In the genomic region with DNA sequence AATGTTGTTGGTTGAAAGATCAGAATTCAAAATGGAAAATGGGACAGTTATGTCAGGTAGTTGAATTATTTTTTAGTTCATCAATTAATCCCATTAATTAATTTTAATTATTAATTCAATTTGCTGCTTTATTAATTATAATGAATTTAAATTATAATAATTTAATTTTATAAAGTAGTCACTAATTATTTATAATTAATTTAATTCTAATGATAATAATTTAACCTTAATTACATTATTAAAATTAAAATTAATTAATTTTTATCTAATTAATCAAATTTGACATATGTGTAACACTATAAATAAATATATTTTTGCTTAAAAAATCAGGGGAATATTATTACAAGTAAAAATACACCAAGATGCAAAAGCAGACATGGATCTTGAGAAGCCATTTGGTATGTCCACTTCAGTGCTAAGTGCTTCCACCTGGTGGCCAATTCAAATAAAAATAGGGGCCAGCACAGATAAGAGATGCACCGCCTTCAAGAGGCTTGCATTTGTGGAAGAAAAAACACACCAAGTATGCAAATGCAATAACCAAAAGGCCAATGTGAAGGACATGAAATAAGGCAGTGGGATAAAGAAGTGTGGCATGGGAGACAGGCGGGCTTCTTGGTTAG, we compare ENCODE assay signal across 8 cellular contexts.
DNase-seq lines count a peak whose midpoint lies in the region; FAIRE-seq and TF ChIP-seq lines count a peak whose summit lies in the region.

No MANE protein-coding gene starts in this region.

- H3K9me3 Mint-ChIP-seq in activated CD4-positive, alpha-beta T cell treated with anti-CD3 and anti-CD28 coated beads, Interleukin-2, amount 10 ng/mL, durations not matched to agents 7 days and 5 days = no peaks in the 10 kb centered on the region
- no peaks in the 10 kb centered on the region for H3K9me3 Mint-ChIP-seq in osteocyte (ENCODE audit: unreplicated experiment)

- no peak overlapping the region for H4K8ac ChIP-seq in neuronal stem cell (ENCODE audit: low read depth, low read length)

- H3K14ac ChIP-seq in neuronal stem cell (ENCODE audit: low read length) = no peak overlapping the region

- H3K27ac ChIP-seq in endothelial cell of umbilical vein (ENCODE audit: insufficient read depth, low read depth, low read length) = no peak overlapping the region
- no peak overlapping the region for H3K27ac ChIP-seq in neuronal stem cell (replicated peaks; ENCODE audit: low read length)

- H3K79me1 ChIP-seq in neuronal stem cell (ENCODE audit: low read depth, low read length) = no peaks in the 10 kb centered on the region

- no peak for TF ChIP-seq POLR2A in endothelial cell of umbilical vein (IDR thresholded peaks at IDR 0.05; ENCODE audit: low read depth, low read length)

- no peak overlapping the region for H3K9ac ChIP-seq in endothelial cell of umbilical vein (replicated peaks; ENCODE audit: extremely low read depth, insufficient read depth, low read length)
- H3K9ac ChIP-seq in neuronal stem cell (ENCODE audit: low read depth, low read length, poor library complexity) = no peak overlapping the region

- peak; percentile 47 to 49 for TF ChIP-seq CTCF in endothelial cell of umbilical vein (IDR thresholded peaks at IDR 0.05; ENCODE audit: extremely low read depth in 1 of 2, insufficient read depth in 1 of 2, low read depth in 1 of 2, low read length in 2 of 2)
- TF ChIP-seq CTCF in osteocyte (IDR thresholded peaks at IDR 0.05) = peak; percentile 61

- H2BK120ac ChIP-seq in neuronal stem cell (ENCODE audit: low read depth, low read length) = no peak overlapping the region

- no peaks in the 10 kb centered on the region for H4K20me1 ChIP-seq in endothelial cell of umbilical vein (replicated peaks; ENCODE audit: control insufficient read depth, extremely low read depth, insufficient read depth, low read length)

- dilution Hi-C loops in endothelial cell of umbilical vein (cut with MboI; ENCODE audit: extremely low pct_ligation_motif_present, low sequenced_read_pairs) = no loop called here

- no peak overlapping the region for H3K23ac ChIP-seq in neuronal stem cell (ENCODE audit: low read depth, low read length, poor library complexity)

- intact Hi-C loops in endothelial cell of umbilical vein (cut with micrococcal nuclease) = loop anchor here (1.0 to 5.0 kb wide), 3 partner anchors 59 to 137 kb away; no protein-coding TSS in a partner anchor

- no peak overlapping the region for H2BK15ac ChIP-seq in neuronal stem cell (ENCODE audit: low read length)

- no TSS peak for BruUV-seq in endothelial cell of umbilical vein (replicated peaks; lab: Mats Ljungman, UMichigan)

- H3K36me3 Mint-ChIP-seq in activated CD4-positive, alpha-beta T cell treated with anti-CD3 and anti-CD28 coated beads, Interleukin-2, amount 10 ng/mL, durations not matched to agents 7 days and 5 days (ENCODE audit: low read depth) = peaks cover 64% of the 10 kb centered on the region
- peaks cover 6% of the 10 kb centered on the region for H3K36me3 Mint-ChIP-seq in osteocyte (ENCODE audit: unreplicated experiment)

- H3K4me2 ChIP-seq in endothelial cell of umbilical vein (ENCODE audit: insufficient read depth, low read length) = no peak overlapping the region
- H3K4me2 ChIP-seq in neuronal stem cell (ENCODE audit: insufficient read depth, low read length, poor library complexity, severe bottlenecking) = no peak overlapping the region

- no peaks in the 10 kb centered on the region for H3K27me3 Mint-ChIP-seq in activated CD4-positive, alpha-beta T cell treated with anti-CD3 and anti-CD28 coated beads, Interleukin-2, amount 10 ng/mL, durations not matched to agents 7 days and 5 days
- no peaks in the 10 kb centered on the region for H3K27me3 Mint-ChIP-seq in osteocyte (ENCODE audit: unreplicated experiment)

- no peaks in the 10 kb centered on the region for H3K9me1 ChIP-seq in endothelial cell of umbilical vein (replicated peaks; ENCODE audit: control insufficient read depth, extremely low read depth, insufficient read depth, low read length)

- H3K27ac Mint-ChIP-seq in activated CD4-positive, alpha-beta T cell treated with anti-CD3 and anti-CD28 coated beads, Interleukin-2, amount 10 ng/mL, durations not matched to agents 7 days and 5 days = peak overlapping the region; percentile 84
- no peak overlapping the region for H3K27ac Mint-ChIP-seq in osteocyte (ENCODE audit: unreplicated experiment)

- H3K18ac ChIP-seq in neuronal stem cell (ENCODE audit: low read length) = no peak overlapping the region

- H3K4me1 ChIP-seq in endothelial cell of umbilical vein (ENCODE audit: control insufficient read depth, extremely low read depth, insufficient read depth, low read length) = peaks cover 18% of the 10 kb centered on the region
- H3K4me1 ChIP-seq in neuronal stem cell (ENCODE audit: control insufficient read depth in 2 of 2, insufficient read depth in 1 of 2, low read depth in 1 of 2, low read length in 2 of 2) = peaks cover 17 to 24% of the 10 kb centered on the region in 2 donors

- no peak overlapping the region for H2BK5ac ChIP-seq in neuronal stem cell (ENCODE audit: low read length)

- no peak for DNase-seq in activated CD4-positive, alpha-beta T cell treated with anti-CD3 and anti-CD28 coated beads, Interleukin-2, amount 10 ng/mL, durations not matched to agents 7 days and 5 days
- no peak for DNase-seq in activated CD4-positive, alpha-beta T cell treated with anti-CD3 and anti-CD28 coated beads, Interleukin-2, amount 50 U/mL, for 1 hour
- peak; percentile 64 to 70 for DNase-seq in Kasumi-1 (lab: John Stamatoyannopoulos, UW)
- DNase-seq in SKM-1 treated with dmso at 0.1 percent for 144 hours (lab: John Stamatoyannopoulos, UW; ENCODE audit: unreplicated experiment) = peak; percentile 60
- DNase-seq in endothelial cell of umbilical vein (ENCODE audit: low read depth, low spot score) = peak; percentile 67
- DNase-seq in osteocyte (ENCODE audit: extremely low spot score, unreplicated experiment) = no peak
- DNase-seq in T1000 (lab: John Stamatoyannopoulos, UW) = no peak
- DNase-seq in neuronal stem cell (ENCODE audit: low spot score) = no peak

- peaks cover 86% of the 10 kb centered on the region for H3K4me1 Mint-ChIP-seq in activated CD4-positive, alpha-beta T cell treated with anti-CD3 and anti-CD28 coated beads, Interleukin-2, amount 10 ng/mL, durations not matched to agents 7 days and 5 days
- H3K4me1 Mint-ChIP-seq in osteocyte (ENCODE audit: unreplicated experiment) = peaks cover 63% of the 10 kb centered on the region

- H4K91ac ChIP-seq in neuronal stem cell (ENCODE audit: low read depth, low read length, poor library complexity) = no peak overlapping the region

- H3K27me3 ChIP-seq in endothelial cell of umbilical vein (ENCODE audit: control insufficient read depth in 2 of 2, insufficient read depth in 2 of 2, low read length in 2 of 2) (no peaks in the 10 kb centered on the region), neuronal stem cell (ENCODE audit: control insufficient read depth in 3 of 3, insufficient read depth in 3 of 3, low read depth in 1 of 3, low read length in 3 of 3) (peaks cover 0 to 3% (median 0%) of the 10 kb centered on the region in 3 experiments)

- H3K9me3 ChIP-seq in endothelial cell of umbilical vein (replicated peaks; ENCODE audit: control insufficient read depth, insufficient read depth, low read length) (no peaks in the 10 kb centered on the region), neuronal stem cell (replicated peaks in 1 of 2; ENCODE audit: control insufficient read depth in 2 of 2, insufficient read depth in 1 of 2, low read depth in 1 of 2, low read length in 2 of 2) (no peaks in the 10 kb centered on the region)

- no peak overlapping the region for H2BK12ac ChIP-seq in neuronal stem cell (ENCODE audit: low read length)

- no peak overlapping the region for H3K4me3 Mint-ChIP-seq in activated CD4-positive, alpha-beta T cell treated with anti-CD3 and anti-CD28 coated beads, Interleukin-2, amount 10 ng/mL, durations not matched to agents 7 days and 5 days
- H3K4me3 Mint-ChIP-seq in osteocyte (ENCODE audit: unreplicated experiment) = no peak overlapping the region

- H3K36me3 ChIP-seq in endothelial cell of umbilical vein (ENCODE audit: control insufficient read depth in 2 of 2, extremely low read depth in 1 of 2, insufficient read depth in 2 of 2, low read length in 2 of 2) (no peaks in the 10 kb centered on the region), neuronal stem cell (replicated peaks in 1 of 2; ENCODE audit: control insufficient read depth in 2 of 2, insufficient read depth in 2 of 2, low read length in 2 of 2) (no peaks in the 10 kb centered on the region)

- no peak overlapping the region for H3K4ac ChIP-seq in neuronal stem cell (ENCODE audit: low read length)

- no peaks in the 10 kb centered on the region for H3K79me2 ChIP-seq in endothelial cell of umbilical vein (ENCODE audit: control insufficient read depth, insufficient read depth, low read length)

- H2AK5ac ChIP-seq in neuronal stem cell (ENCODE audit: low read depth, low read length) = no peak overlapping the region

- CTCF ChIA-PET in activated CD4-positive, alpha-beta T cell treated with anti-CD3 and anti-CD28 coated beads, Interleukin-2, amount 10 ng/mL, durations not matched to agents 7 days and 5 days (lab: Charles Lee) = interaction anchor here (1.0 kb wide), 1 partner anchor 13 kb away, joined by 3 read pairs; no protein-coding TSS in a partner anchor
- CTCF ChIA-PET in endothelial cell of umbilical vein (lab: Charles Lee) = interaction anchor here (0.9 kb wide), 1 partner anchor 152 kb away, joined by 3 read pairs; no protein-coding TSS in a partner anchor

- no peak overlapping the region for H2AFZ ChIP-seq in endothelial cell of umbilical vein (ENCODE audit: low read depth, low read length)
- H2AFZ ChIP-seq in neuronal stem cell (ENCODE audit: low read length) = no peak overlapping the region

- POLR2A ChIA-PET in activated CD4-positive, alpha-beta T cell treated with anti-CD3 and anti-CD28 coated beads, Interleukin-2, amount 10 ng/mL, durations not matched to agents 7 days and 5 days (lab: Charles Lee) = interaction anchor here (0.7 kb wide), 1 partner anchor 54 kb away, joined by 3 read pairs; no protein-coding TSS in a partner anchor
- POLR2A ChIA-PET in endothelial cell of umbilical vein (lab: Charles Lee) = no interaction called here

- peak; percentile 75 for FAIRE-seq in endothelial cell of umbilical vein (lab: Jason Lieb, UNC)

- H3K4me3 ChIP-seq in endothelial cell of umbilical vein (replicated peaks in 1 of 3; ENCODE audit: insufficient read depth in 1 of 3, low read depth in 1 of 3, low read length in 3 of 3) (no peak overlapping the region), neuronal stem cell (ENCODE audit: low read length in 2 of 2) (no peak overlapping the region)

- no CpG with 5 or more reads among the region's 2 CpGs for WGBS in neuronal stem cell (ENCODE audit: extremely low coverage in 2 of 2, insufficient read length in 2 of 2, insufficient replicate concordance in 1 of 2), 2 donors

TF ChIP-seq in endothelial cell of umbilical vein, 7 proteins besides CTCF, POLR2A, EP300 and RAD21 (continues in another document):
- TF ChIP-seq FOS (IDR thresholded peaks at IDR 0.05; ENCODE audit: borderline replicate concordance, insufficient read depth, low read length) (no peak), GATA2 (IDR thresholded peaks at IDR 0.05; ENCODE audit: insufficient read depth, insufficient read length, low read depth, low read length) (no peak), EZH2 (IDR thresholded peaks at IDR 0.05; ENCODE audit: borderline replicate concordance, low read depth, low read length, severe bottlenecking) (no peak), JUN (IDR thresholded peaks at IDR 0.05; ENCODE audit: borderline replicate concordance, insufficient read depth, insufficient read length, low read depth) (no peak)

Comparison
In these comparisons a context has a peak if more than half of its experiments do, and no peak if none do; other contexts are left out.
1. DNase-seq: peak in Kasumi-1 (2 of 2), SKM-1 treated with dmso at 0.1 percent for 144 hours (single experiment) and endothelial cell of umbilical vein (single experiment); none in activated CD4-positive, alpha-beta T cell treated with anti-CD3 and anti-CD28 coated beads, Interleukin-2, amount 10 ng/mL, durations not matched to agents 7 days and 5 days (single experiment), activated CD4-positive, alpha-beta T cell treated with anti-CD3 and anti-CD28 coated beads, Interleukin-2, amount 50 U/mL, for 1 hour (single experiment), osteocyte (single experiment), T1000 (single experiment) and neuronal stem cell (single experiment).